ENCODE assay signal across 1 cellular context in the genomic region with DNA sequence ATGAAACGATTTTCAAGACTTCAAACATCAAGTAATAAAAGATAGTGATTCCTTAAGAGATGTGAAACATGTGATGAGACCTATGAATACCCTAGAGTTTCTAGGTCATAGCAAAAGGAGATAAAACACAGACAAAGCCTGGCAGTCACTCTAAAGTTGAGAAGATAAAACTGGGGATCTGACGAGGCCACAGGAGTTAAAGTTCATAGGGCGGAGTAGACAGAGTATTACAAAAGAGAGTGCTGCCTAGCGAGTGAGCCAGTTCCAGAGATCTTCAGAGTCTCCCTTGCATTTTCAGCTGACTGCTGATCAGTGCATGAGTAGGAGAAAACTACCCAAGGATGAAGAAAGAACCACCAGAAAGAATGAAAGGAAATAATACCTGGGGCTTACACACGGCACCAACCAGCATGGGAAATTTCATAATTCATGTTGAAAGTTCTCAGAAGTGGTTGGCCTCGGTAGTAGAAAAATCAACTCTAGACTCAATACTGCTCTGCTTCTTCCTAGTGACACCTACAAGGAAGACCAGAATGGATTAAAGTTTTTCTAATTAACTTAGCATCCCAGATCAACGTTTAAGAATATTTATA.
TF ChIP-seq lines count a peak whose summit lies in the region.

No MANE protein-coding gene starts in this region.

TF ChIP-seq in HepG2, 621 proteins besides CTCF, POLR2A, EP300 and RAD21 (continued from another document and continues in another):
- TF ChIP-seq, protein P1, sequence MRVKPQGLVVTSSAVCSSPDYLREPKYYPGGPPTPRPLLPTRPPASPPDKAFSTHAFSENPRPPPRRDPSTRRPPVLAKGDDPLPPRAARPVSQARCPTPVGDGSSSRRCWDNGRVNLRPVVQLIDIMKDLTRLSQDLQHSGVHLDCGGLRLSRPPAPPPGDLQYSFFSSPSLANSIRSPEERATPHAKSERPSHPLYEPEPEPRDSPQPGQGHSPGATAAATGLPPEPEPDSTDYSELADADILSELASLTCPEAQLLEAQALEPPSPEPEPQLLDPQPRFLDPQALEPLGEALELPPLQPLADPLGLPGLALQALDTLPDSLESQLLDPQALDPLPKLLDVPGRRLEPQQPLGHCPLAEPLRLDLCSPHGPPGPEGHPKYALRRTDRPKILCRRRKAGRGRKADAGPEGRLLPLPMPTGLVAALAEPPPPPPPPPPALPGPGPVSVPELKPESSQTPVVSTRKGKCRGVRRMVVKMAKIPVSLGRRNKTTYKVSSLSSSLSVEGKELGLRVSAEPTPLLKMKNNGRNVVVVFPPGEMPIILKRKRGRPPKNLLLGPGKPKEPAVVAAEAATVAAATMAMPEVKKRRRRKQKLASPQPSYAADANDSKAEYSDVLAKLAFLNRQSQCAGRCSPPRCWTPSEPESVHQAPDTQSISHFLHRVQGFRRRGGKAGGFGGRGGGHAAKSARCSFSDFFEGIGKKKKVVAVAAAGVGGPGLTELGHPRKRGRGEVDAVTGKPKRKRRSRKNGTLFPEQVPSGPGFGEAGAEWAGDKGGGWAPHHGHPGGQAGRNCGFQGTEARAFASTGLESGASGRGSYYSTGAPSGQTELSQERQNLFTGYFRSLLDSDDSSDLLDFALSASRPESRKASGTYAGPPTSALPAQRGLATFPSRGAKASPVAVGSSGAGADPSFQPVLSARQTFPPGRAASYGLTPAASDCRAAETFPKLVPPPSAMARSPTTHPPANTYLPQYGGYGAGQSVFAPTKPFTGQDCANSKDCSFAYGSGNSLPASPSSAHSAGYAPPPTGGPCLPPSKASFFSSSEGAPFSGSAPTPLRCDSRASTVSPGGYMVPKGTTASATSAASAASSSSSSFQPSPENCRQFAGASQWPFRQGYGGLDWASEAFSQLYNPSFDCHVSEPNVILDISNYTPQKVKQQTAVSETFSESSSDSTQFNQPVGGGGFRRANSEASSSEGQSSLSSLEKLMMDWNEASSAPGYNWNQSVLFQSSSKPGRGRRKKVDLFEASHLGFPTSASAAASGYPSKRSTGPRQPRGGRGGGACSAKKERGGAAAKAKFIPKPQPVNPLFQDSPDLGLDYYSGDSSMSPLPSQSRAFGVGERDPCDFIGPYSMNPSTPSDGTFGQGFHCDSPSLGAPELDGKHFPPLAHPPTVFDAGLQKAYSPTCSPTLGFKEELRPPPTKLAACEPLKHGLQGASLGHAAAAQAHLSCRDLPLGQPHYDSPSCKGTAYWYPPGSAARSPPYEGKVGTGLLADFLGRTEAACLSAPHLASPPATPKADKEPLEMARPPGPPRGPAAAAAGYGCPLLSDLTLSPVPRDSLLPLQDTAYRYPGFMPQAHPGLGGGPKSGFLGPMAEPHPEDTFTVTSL (CRISPR knock-in tag; IDR thresholded peaks at IDR 0.05; ENCODE audit: borderline replicate concordance) = no peak
- TF ChIP-seq TARDBP (CRISPR knock-in tag; IDR thresholded peaks at IDR 0.05) (no peak), CEBPB (IDR thresholded peaks at IDR 0.05; ENCODE audit: borderline replicate concordance, low read depth, low read length) (0 out of 2 replicates have a peak, but pooled peaks have one; percentile 8), NR2C2 (CRISPR knock-in tag; IDR thresholded peaks at IDR 0.05; ENCODE audit: borderline replicate concordance) (peak; percentile 66), ZNF441 (CRISPR knock-in tag; IDR thresholded peaks at IDR 0.05; ENCODE audit: borderline replicate concordance) (peak; percentile 90; the same call in 1 of the 2 replicates), GATAD2A (CRISPR knock-in tag; IDR thresholded peaks at IDR 0.05) (peak; percentile 40), NR2F2 (IDR thresholded peaks at IDR 0.05; ENCODE audit: borderline replicate concordance, low read depth) (0 out of 2 replicates have a peak, but pooled peaks have one; percentile 27), BCL6 (CRISPR knock-in tag; IDR thresholded peaks at IDR 0.05) (peak; percentile 38; the same call in 1 of the 2 replicates), FOXA1 (IDR thresholded peaks at IDR 0.05) (no peak), FOXA1 (CRISPR knock-in tag; IDR thresholded peaks at IDR 0.05) (no peak), HDAC2 (CRISPR knock-in tag; IDR thresholded peaks at IDR 0.05) (0 out of 2 replicates have a peak, but pooled peaks have one; percentile 21), ZNF460 (CRISPR knock-in tag; IDR thresholded peaks at IDR 0.05; ENCODE audit: borderline replicate concordance) (no peak), SRSF4 (IDR thresholded peaks at IDR 0.05; ENCODE audit: low read depth, low read length, poor library complexity, severe bottlenecking) (no peak), ZBTB20 (CRISPR knock-in tag; IDR thresholded peaks at IDR 0.05; ENCODE audit: borderline replicate concordance, low read depth) (no peak), PAXIP1 (CRISPR knock-in tag; conservative IDR thresholded peaks at IDR 0.05) (0 out of 2 replicates have a peak, but pooled peaks have one; percentile 12), NR2F1 (CRISPR knock-in tag; IDR thresholded peaks at IDR 0.05) (0 out of 4 replicates have a peak, but pooled peaks of 1 of the 2 experiments have one; percentile 22), SIX1 (CRISPR knock-in tag; IDR thresholded peaks at IDR 0.05; ENCODE audit: borderline replicate concordance) (no peak), ZNF180 (CRISPR knock-in tag; IDR thresholded peaks at IDR 0.05; ENCODE audit: borderline replicate concordance, low read depth) (no peak), SP5 (CRISPR knock-in tag; IDR thresholded peaks at IDR 0.05; ENCODE audit: borderline replicate concordance, low read depth) (peak; percentile 68; the same call in 1 of the 2 replicates), NCOA2 (CRISPR knock-in tag; IDR thresholded peaks at IDR 0.05) (peak; percentile 10; the same call in 1 of the 2 replicates), ATF7-NPFF (CRISPR knock-in tag; IDR thresholded peaks at IDR 0.05; ENCODE audit: low read depth) (no peak), HNF4G (IDR thresholded peaks at IDR 0.05; ENCODE audit: borderline replicate concordance, low read depth, low read length) (peak; percentile 69), HNF4G (CRISPR knock-in tag; IDR thresholded peaks at IDR 0.05; ENCODE audit: borderline replicate concordance, low read depth) (no peak), SOX6 (IDR thresholded peaks at IDR 0.05) (no peak), SOX6 (CRISPR knock-in tag; IDR thresholded peaks at IDR 0.05) (peak; percentile 44), SOX13 (IDR thresholded peaks at IDR 0.05) (no peak), SOX13 (CRISPR knock-in tag; conservative IDR thresholded peaks at IDR 0.05 in 1 of 2, IDR thresholded peaks at IDR 0.05 in 1 of 2) (0 out of 4 replicates have a peak, but pooled peaks of 1 of the 2 experiments have one; percentile 25), ZNF652 (CRISPR knock-in tag; IDR thresholded peaks at IDR 0.05; ENCODE audit: borderline replicate concordance, low read depth) (peak; percentile 62), NR2F6 (IDR thresholded peaks at IDR 0.05) (0 out of 2 replicates have a peak, but pooled peaks have one; percentile 13), NR2F6 (CRISPR knock-in tag; IDR thresholded peaks at IDR 0.05) (peak; percentile 28; the same call in 1 of the 2 replicates), TAF15 (IDR thresholded peaks at IDR 0.05; ENCODE audit: low read depth, low read length, poor library complexity, severe bottlenecking) (no peak), HNF4A (CRISPR knock-in tag; IDR thresholded peaks at IDR 0.05) (peak; percentile 74), GZF1 (CRISPR knock-in tag; IDR thresholded peaks at IDR 0.05) (no peak), ZNF784 (CRISPR knock-in tag; IDR thresholded peaks at IDR 0.05; ENCODE audit: borderline replicate concordance) (no peak)
- TF ChIP-seq, protein P2, sequence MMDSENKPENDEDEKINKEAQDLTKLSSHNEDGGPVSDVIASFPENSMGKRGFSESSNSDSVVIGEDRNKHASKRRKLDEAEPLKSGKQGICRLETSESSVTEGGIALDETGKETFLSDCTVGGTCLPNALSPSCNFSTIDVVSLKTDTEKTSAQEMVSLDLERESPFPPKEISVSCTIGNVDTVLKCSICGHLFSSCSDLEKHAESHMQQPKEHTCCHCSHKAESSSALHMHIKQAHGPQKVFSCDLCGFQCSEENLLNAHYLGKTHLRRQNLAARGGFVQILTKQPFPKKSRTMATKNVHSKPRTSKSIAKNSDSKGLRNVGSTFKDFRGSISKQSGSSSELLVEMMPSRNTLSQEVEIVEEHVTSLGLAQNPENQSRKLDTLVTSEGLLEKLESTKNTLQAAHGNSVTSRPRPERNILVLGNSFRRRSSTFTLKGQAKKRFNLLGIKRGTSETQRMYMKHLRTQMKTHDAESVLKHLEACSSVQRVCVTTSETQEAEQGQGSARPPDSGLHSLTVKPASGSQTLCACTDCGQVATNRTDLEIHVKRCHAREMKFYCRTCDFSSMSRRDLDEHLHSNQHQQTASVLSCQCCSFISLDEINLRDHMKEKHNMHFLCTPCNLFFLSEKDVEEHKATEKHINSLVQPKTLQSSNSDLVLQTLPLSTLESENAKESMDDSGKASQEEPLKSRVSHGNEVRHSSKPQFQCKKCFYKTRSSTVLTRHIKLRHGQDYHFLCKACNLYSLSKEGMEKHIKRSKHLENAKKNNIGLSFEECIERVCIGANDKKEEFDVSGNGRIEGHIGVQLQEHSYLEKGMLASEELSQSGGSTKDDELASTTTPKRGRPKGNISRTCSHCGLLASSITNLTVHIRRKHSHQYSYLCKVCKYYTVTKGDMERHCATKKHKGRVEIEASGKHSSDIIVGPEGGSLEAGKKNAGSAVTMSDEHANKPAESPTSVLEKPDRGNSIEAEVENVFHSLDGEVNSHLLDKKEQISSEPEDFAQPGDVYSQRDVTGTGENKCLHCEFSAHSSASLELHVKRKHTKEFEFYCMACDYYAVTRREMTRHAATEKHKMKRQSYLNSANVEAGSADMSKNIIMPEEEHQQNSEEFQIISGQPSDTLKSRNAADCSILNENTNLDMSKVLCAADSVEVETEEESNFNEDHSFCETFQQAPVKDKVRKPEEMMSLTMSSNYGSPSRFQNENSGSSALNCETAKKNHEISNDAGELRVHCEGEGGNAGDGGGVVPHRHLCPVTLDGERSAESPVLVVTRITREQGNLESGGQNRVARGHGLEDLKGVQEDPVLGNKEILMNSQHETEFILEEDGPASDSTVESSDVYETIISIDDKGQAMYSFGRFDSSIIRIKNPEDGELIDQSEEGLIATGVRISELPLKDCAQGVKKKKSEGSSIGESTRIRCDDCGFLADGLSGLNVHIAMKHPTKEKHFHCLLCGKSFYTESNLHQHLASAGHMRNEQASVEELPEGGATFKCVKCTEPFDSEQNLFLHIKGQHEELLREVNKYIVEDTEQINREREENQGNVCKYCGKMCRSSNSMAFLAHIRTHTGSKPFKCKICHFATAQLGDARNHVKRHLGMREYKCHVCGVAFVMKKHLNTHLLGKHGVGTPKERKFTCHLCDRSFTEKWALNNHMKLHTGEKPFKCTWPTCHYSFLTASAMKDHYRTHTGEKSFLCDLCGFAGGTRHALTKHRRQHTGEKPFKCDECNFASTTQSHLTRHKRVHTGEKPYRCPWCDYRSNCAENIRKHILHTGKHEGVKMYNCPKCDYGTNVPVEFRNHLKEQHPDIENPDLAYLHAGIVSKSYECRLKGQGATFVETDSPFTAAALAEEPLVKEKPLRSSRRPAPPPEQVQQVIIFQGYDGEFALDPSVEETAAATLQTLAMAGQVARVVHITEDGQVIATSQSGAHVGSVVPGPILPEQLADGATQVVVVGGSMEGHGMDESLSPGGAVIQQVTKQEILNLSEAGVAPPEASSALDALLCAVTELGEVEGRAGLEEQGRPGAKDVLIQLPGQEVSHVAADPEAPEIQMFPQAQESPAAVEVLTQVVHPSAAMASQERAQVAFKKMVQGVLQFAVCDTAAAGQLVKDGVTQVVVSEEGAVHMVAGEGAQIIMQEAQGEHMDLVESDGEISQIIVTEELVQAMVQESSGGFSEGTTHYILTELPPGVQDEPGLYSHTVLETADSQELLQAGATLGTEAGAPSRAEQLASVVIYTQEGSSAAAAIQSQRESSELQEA (CRISPR knock-in tag; IDR thresholded peaks at IDR 0.05; ENCODE audit: not compliant biosample characterization) = no peak
- TF ChIP-seq, protein P3, sequence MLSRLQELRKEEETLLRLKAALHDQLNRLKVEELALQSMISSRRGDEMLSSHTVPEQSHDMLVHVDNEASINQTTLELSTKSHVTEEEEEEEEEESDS (CRISPR knock-in tag; IDR thresholded peaks at IDR 0.05; ENCODE audit: borderline replicate concordance) = no peak
